ENCODE assay signal across 1 cellular context in genomic region chr15:27454281-27455060, GRCh38.
TF ChIP-seq lines count a peak whose summit lies in the region.

No MANE protein-coding gene starts in this region.

TF ChIP-seq in K562, 482 proteins besides CTCF, POLR2A, EP300 and RAD21 (continued from another document and continues in another):
- TF ChIP-seq ID3 (CRISPR knock-in tag; IDR thresholded peaks at IDR 0.05) (no peak), ID3 (tag; IDR thresholded peaks at IDR 0.05) (peak; percentile 94), ZFP36 (IDR thresholded peaks at IDR 0.05; ENCODE audit: low read depth, low read length, partially characterized antibody) (no peak), ESRRA (IDR thresholded peaks at IDR 0.05; ENCODE audit: borderline replicate concordance, low read depth) (no peak), ATF3 (IDR thresholded peaks at IDR 0.05) (peak; percentile 93), ATF3 (CRISPR knock-in tag; conservative IDR thresholded peaks at IDR 0.05) (no peak), HMG20A (CRISPR knock-in tag; conservative IDR thresholded peaks at IDR 0.05) (no peak), RHOXF2B (CRISPR knock-in tag; conservative IDR thresholded peaks at IDR 0.05) (no peak), SOX6 (IDR thresholded peaks at IDR 0.05) (peak; percentile 29; the same call in 1 of the 2 replicates), CXXC5 (CRISPR knock-in tag; IDR thresholded peaks at IDR 0.05) (no peak), JUN (IDR thresholded peaks at IDR 0.05; ENCODE audit: borderline replicate concordance, low read depth, low read length) (peak; percentile 92), JUN (CRISPR knock-in tag; IDR thresholded peaks at IDR 0.05; ENCODE audit: borderline replicate concordance) (no peak), MEIS2 (IDR thresholded peaks at IDR 0.05; ENCODE audit: partially characterized antibody) (peak; percentile 61), NCOA6 (IDR thresholded peaks at IDR 0.05) (no peak), CEBPG (CRISPR knock-in tag; IDR thresholded peaks at IDR 0.05) (0 out of 2 replicates have a peak, but pooled peaks have one; percentile 6), CEBPG (tag; conservative IDR thresholded peaks at IDR 0.05 in 1 of 2, IDR thresholded peaks at IDR 0.05 in 1 of 2) (peak in 1 of 2 experiments; percentile 39; a peak in 1 of 4 replicates), ZBED1 (IDR thresholded peaks at IDR 0.05) (no peak), MIER1 (IDR thresholded peaks at IDR 0.05; ENCODE audit: low read depth) (no peak), GABPA (tag; conservative IDR thresholded peaks at IDR 0.05; ENCODE audit: low read depth) (no peak), SMARCA4 (IDR thresholded peaks at IDR 0.05) (peak; percentile 73), FOSL1 (tag; conservative IDR thresholded peaks at IDR 0.05) (peak; percentile 99), ARID3A (IDR thresholded peaks at IDR 0.05; ENCODE audit: borderline replicate concordance, low read depth, low read length) (peak; percentile 48; the same call in 1 of the 2 replicates), TEAD4 (IDR thresholded peaks at IDR 0.05; ENCODE audit: low read length) (peak; percentile 66; the same call in 1 of the 2 replicates), TEAD4 (CRISPR knock-in tag; IDR thresholded peaks at IDR 0.05; ENCODE audit: borderline replicate concordance) (no peak), MECOM (CRISPR knock-in tag; IDR thresholded peaks at IDR 0.05) (no peak), BCOR (IDR thresholded peaks at IDR 0.05) (no peak), LCOR (CRISPR knock-in tag; IDR thresholded peaks at IDR 0.05) (peak; percentile 51; the same call in 1 of the 2 replicates), MBD2 (IDR thresholded peaks at IDR 0.05; ENCODE audit: borderline replicate concordance, low read depth) (0 out of 2 replicates have a peak, but pooled peaks have one; percentile 19), DPF2 (IDR thresholded peaks at IDR 0.05) (peak; percentile 64), EHMT2 (IDR thresholded peaks at IDR 0.05) (peak; percentile 89), L3MBTL2 (IDR thresholded peaks at IDR 0.05) (no peak), SNIP1 (IDR thresholded peaks at IDR 0.05; ENCODE audit: low read depth) (no peak), GABPB1 (CRISPR knock-in tag; IDR thresholded peaks at IDR 0.05) (0 out of 2 replicates have a peak, but pooled peaks have one; percentile 25), CTBP1 (IDR thresholded peaks at IDR 0.05; ENCODE audit: borderline replicate concordance) (0 out of 2 replicates have a peak, but pooled peaks have one; percentile 68), CEBPB (tag; IDR thresholded peaks at IDR 0.05) (peak; percentile 35; the same call in 1 of the 2 replicates), CBFA2T2 (conservative IDR thresholded peaks at IDR 0.05) (peak; percentile 72), SMARCE1 (IDR thresholded peaks at IDR 0.05) (peak; percentile 57; the same call in 1 of the 2 replicates), THAP7 (CRISPR knock-in tag; IDR thresholded peaks at IDR 0.05) (no peak), ATF7 (IDR thresholded peaks at IDR 0.05) (peak; percentile 77), PPARD (CRISPR knock-in tag; IDR thresholded peaks at IDR 0.05) (no peak), RNF2 (IDR thresholded peaks at IDR 0.05) (no peak), HDAC6 (IDR thresholded peaks at IDR 0.05; ENCODE audit: low read depth, low read length) (no peak), ZNF354B (CRISPR knock-in tag; IDR thresholded peaks at IDR 0.05) (no peak), NCOA4 (IDR thresholded peaks at IDR 0.05; ENCODE audit: partially characterized antibody) (no peak), NR2C1 (IDR thresholded peaks at IDR 0.05) (no peak), NR2C1 (tag; IDR thresholded peaks at IDR 0.05) (0 out of 2 replicates have a peak, but pooled peaks have one; percentile 23), TRIM25 (IDR thresholded peaks at IDR 0.05; ENCODE audit: borderline replicate concordance) (no peak), HMGN3 (IDR thresholded peaks at IDR 0.05; ENCODE audit: borderline replicate concordance, extremely low read depth, insufficient read length, low read depth, low read length) (no peak), JUND (IDR thresholded peaks at IDR 0.05; ENCODE audit: borderline replicate concordance, low read depth, low read length) (peak; percentile 86), JUND (tag; IDR thresholded peaks at IDR 0.05; ENCODE audit: borderline replicate concordance, low read depth, low read length) (peak; percentile 81; the same call in 2 of the 3 replicates), MTA2 (IDR thresholded peaks at IDR 0.05; ENCODE audit: low read depth) (peak; percentile 25), ZNF311 (CRISPR knock-in tag; IDR thresholded peaks at IDR 0.05) (no peak), ZBTB1 (CRISPR knock-in tag; IDR thresholded peaks at IDR 0.05; ENCODE audit: borderline replicate concordance, low read depth) (no peak), KDM1A (IDR thresholded peaks at IDR 0.05) (peak in 1 of 2 experiments; percentile 5; a peak in 1 of 4 replicates), YY1 (IDR thresholded peaks at IDR 0.05; ENCODE audit: borderline replicate concordance in 1 of 3, control insufficient read depth in 1 of 3, extremely low read depth in 1 of 3, insufficient read depth in 3 of 3, insufficient read length in 1 of 3, insufficient replicate concordance in 2 of 3, low read depth in 1 of 3, low read length in 2 of 3) (peak in 1 of 3 experiments; percentile 14), HSF4 (CRISPR knock-in tag; IDR thresholded peaks at IDR 0.05; ENCODE audit: borderline replicate concordance) (no peak), ZKSCAN1 (IDR thresholded peaks at IDR 0.05; ENCODE audit: low read depth, low read length) (no peak), ZNF75A (CRISPR knock-in tag; IDR thresholded peaks at IDR 0.05) (no peak), TAL1 (IDR thresholded peaks at IDR 0.05) (peak; percentile 63), CBFA2T3 (IDR thresholded peaks at IDR 0.05) (peak; percentile 87), NCOR1 (IDR thresholded peaks at IDR 0.05) (peak; percentile 55), PRMT5 (CRISPR knock-in tag; IDR thresholded peaks at IDR 0.05) (no peak), HDAC1 (IDR thresholded peaks at IDR 0.05) (no peak), CREM (IDR thresholded peaks at IDR 0.05; ENCODE audit: low read depth) (peak; percentile 74), MYC (IDR thresholded peaks at IDR 0.05; ENCODE audit: low read depth, low read length) (0 out of 2 replicates have a peak, but pooled peaks have one; percentile 22), MYC (CRISPR knock-in tag; IDR thresholded peaks at IDR 0.05; ENCODE audit: borderline replicate concordance, low read depth) (no peak)
- TF ChIP-seq, protein P1, sequence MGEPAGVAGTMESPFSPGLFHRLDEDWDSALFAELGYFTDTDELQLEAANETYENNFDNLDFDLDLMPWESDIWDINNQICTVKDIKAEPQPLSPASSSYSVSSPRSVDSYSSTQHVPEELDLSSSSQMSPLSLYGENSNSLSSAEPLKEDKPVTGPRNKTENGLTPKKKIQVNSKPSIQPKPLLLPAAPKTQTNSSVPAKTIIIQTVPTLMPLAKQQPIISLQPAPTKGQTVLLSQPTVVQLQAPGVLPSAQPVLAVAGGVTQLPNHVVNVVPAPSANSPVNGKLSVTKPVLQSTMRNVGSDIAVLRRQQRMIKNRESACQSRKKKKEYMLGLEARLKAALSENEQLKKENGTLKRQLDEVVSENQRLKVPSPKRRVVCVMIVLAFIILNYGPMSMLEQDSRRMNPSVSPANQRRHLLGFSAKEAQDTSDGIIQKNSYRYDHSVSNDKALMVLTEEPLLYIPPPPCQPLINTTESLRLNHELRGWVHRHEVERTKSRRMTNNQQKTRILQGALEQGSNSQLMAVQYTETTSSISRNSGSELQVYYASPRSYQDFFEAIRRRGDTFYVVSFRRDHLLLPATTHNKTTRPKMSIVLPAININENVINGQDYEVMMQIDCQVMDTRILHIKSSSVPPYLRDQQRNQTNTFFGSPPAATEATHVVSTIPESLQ (CRISPR knock-in tag; IDR thresholded peaks at IDR 0.05) = no peak
- TF ChIP-seq, protein P2, sequence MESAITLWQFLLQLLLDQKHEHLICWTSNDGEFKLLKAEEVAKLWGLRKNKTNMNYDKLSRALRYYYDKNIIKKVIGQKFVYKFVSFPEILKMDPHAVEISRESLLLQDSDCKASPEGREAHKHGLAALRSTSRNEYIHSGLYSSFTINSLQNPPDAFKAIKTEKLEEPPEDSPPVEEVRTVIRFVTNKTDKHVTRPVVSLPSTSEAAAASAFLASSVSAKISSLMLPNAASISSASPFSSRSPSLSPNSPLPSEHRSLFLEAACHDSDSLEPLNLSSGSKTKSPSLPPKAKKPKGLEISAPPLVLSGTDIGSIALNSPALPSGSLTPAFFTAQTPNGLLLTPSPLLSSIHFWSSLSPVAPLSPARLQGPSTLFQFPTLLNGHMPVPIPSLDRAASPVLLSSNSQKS (CRISPR knock-in tag; IDR thresholded peaks at IDR 0.05) = no peak
- TF ChIP-seq, protein P3, sequence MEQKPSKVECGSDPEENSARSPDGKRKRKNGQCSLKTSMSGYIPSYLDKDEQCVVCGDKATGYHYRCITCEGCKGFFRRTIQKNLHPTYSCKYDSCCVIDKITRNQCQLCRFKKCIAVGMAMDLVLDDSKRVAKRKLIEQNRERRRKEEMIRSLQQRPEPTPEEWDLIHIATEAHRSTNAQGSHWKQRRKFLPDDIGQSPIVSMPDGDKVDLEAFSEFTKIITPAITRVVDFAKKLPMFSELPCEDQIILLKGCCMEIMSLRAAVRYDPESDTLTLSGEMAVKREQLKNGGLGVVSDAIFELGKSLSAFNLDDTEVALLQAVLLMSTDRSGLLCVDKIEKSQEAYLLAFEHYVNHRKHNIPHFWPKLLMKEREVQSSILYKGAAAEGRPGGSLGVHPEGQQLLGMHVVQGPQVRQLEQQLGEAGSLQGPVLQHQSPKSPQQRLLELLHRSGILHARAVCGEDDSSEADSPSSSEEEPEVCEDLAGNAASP (IDR thresholded peaks at IDR 0.05) = no peak
